ENCODE assay signal across 12 cellular contexts in the genomic region with DNA sequence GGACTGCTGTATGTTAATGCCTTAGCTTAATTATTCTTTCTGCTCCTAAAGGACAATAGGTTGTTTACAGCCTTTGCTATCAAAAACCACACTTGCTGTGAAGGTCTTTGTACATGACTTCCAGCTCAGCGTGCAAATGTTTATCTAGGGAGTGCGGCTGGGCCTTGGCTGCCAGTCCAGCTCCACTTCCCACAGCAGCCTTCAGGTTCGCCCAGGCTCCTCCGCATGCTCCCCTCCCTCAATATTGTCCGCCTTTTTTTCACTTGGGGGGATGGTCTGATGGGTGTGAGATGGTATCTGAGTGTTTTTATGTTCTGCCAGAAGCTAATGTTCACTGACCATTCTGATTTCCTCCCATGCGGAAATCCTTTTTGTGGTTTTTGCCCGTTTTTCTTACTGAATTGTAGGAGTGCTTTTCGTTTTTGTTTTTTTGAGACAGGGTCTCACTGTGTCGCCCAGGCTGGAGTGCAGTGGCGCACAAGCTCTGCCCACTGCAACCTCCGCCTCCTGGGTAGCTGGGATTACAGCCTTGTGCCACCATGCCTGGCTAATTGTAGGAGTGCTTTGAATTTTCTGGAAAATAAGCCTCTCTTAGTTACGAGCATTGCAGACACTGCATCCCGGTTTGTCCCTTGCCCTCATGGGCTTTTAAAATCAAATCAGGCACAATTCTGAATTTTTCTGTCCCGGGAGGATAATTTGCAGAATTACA. TPM values are rescaled to one million over a fixed set of nuclear protein-coding genes. Genes with fewer than 3 reads are reported as not detected.
A peak's percentile ranks its signal among the peaks of the same experiment; 100 is the strongest.
DNase-seq lines count a peak whose midpoint lies in the region; ATAC-seq, FAIRE-seq and TF ChIP-seq lines count a peak whose summit lies in the region.
"Had no signal": no experiment of that assay in that cellular context is flagged by ENCODE, and none has a peak within 500 bp of the region (broad histone marks: within the 10 kb centered on the region; RNA-seq: fewer than 3 reads in every experiment).

No MANE protein-coding gene starts in this region.

- 45% methylated on average over 14 of the region's 14 CpGs for WGBS in prostate gland

- peak; percentile 66 for FAIRE-seq in RCC 7860 (lab: Jason Lieb, UNC)

- peak overlapping the region; percentile 77 to 79 for H3K27ac ChIP-seq in prostate gland

- H3K4me3 ChIP-seq in fibroblast of villous mesenchyme (ENCODE audit: low read depth, low read length), result peak overlapping the region; percentile 21
- H3K4me3 ChIP-seq in prostate gland, result peak overlapping the region in 1 of 2 donors; percentile 13

- H3K27me3 ChIP-seq in prostate gland (replicated peaks; ENCODE audit: insufficient read depth), result no peaks in the 10 kb centered on the region

- peaks cover 32% of the 10 kb centered on the region for H3K4me1 ChIP-seq in prostate gland (replicated peaks)

- TF ChIP-seq POLR2A in prostate gland (IDR thresholded peaks at IDR 0.05), result no peak

- no peaks in the 10 kb centered on the region for H3K9me3 ChIP-seq in prostate gland

- intact Hi-C loops in prostate gland (cut with DNase I), result no loop called here

- no peak for ATAC-seq in HG02798 (IDR thresholded peaks at IDR 0.05; ENCODE audit: poor library complexity, unreplicated experiment)
- ATAC-seq in GM21526 (IDR thresholded peaks at IDR 0.05; ENCODE audit: low FRiP score, unreplicated experiment), result no peak

- DNase-seq in ELR (ENCODE audit: low read depth) (peak; percentile 40), RCC 7860 (ENCODE audit: low spot score) (peak; percentile 61), fibroblast of villous mesenchyme (ENCODE audit: low read depth) (no peak), prostate gland (ENCODE audit: low spot score) (peak; percentile 67), T-helper 2 cell (no peak)
- DNase-seq in effector CD8-positive, alpha-beta T cell (lab: John Stamatoyannopoulos, UW), result no peak
- DNase-seq: activated T-cell treated with anti-CD3 and anti-CD28 coated beads, Interleukin-2, amount 50 U/mL, for 1 hour; DMS79; NCI-H2171; stimulated activated naive CD4-positive, alpha-beta T cell had no signal

- TF ChIP-seq CTCF in fibroblast of villous mesenchyme (IDR thresholded peaks at IDR 0.05; ENCODE audit: insufficient read depth, low read depth, low read length) (no peak), prostate gland (IDR thresholded peaks at IDR 0.05) (no peak)

- no peaks in the 10 kb centered on the region for H3K36me3 ChIP-seq in prostate gland

RNA-seq across cellular contexts. Expression of a gene that starts 28.8 kb away (rescaled TPM):
- total RNA-seq in fibroblast of villous mesenchyme (92.1 and 115 TPM in 2 replicates), prostate gland (100 to 1,000 TPM in 1 of 2 donors, 10 to 100 TPM in 1; 86.7 to 134 TPM)

Comparison
In these comparisons a context has a peak if more than half of its experiments do, and no peak if none do; other contexts are left out.
1. DNase-seq: peak in ELR (single experiment), RCC 7860 (single experiment) and prostate gland (single experiment); none in fibroblast of villous mesenchyme (single experiment), effector CD8-positive, alpha-beta T cell (single experiment) and T-helper 2 cell (0 of 5).